ENCODE assay signal across 8 cellular contexts in genomic region chr10:74824184-74825032, GRCh38. TPM values are rescaled to one million over a fixed set of nuclear protein-coding genes. Genes with fewer than 3 reads are reported as not detected.
DNase-seq lines count a peak whose midpoint lies in the region; ATAC-seq and TF ChIP-seq lines count a peak whose summit lies in the region.

No MANE protein-coding gene starts in this region.

- TF ChIP-seq CTCF in GM12865 (IDR thresholded peaks at IDR 0.05; ENCODE audit: insufficient read depth, low read depth, low read length, missing control alignments) (no peak), choroid plexus epithelial cell (conservative IDR thresholded peaks at IDR 0.05; ENCODE audit: low read depth, low read length) (no peak), transverse colon (IDR thresholded peaks at IDR 0.05) (no peak)

- H3K4me3 Mint-ChIP-seq in T-helper 17 cell, result peak overlapping the region; percentile 96

- H3K4me1 Mint-ChIP-seq in T-helper 17 cell, result peaks cover 57% of the 10 kb centered on the region

- H3K27ac ChIP-seq in muscle layer of duodenum (ENCODE audit: low read length) (no peak overlapping the region), transverse colon (peak overlapping the region; percentile 87 to 99 (median 92))

- peak; percentile 66 for DNase-seq in GM12865 (ENCODE audit: low read depth)
- DNase-seq in T-helper 17 cell, result peak; percentile 12 to 17 (median 15)
- DNase-seq in choroid plexus epithelial cell (ENCODE audit: low read depth), result no peak
- DNase-seq in transverse colon, result peak; percentile 28
- DNase-seq in KBM-7, result no peak
- DNase-seq in NCI-H187 (lab: John Stamatoyannopoulos, UW), result no peak

- no peak for ATAC-seq in T-helper 17 cell
- ATAC-seq in GM21737 (IDR thresholded peaks at IDR 0.05; ENCODE audit: unreplicated experiment), result no peak

- H3K4me1 ChIP-seq in muscle layer of duodenum (ENCODE audit: control insufficient read depth in 1 of 2, insufficient read depth in 2 of 2, low read length in 2 of 2) (peaks cover 0 to 18% of the 10 kb centered on the region in 2 donors), transverse colon (peaks cover 11 to 43% (median 28%) of the 10 kb centered on the region in 4 donors)

- intact Hi-C loops in transverse colon (cut with DNase I; ENCODE audit: low total_unique reads), result loop anchor here (10.0 kb wide), 2 partner anchors 160 to 410 kb away; partner anchors contain the start of gene COMTD1

- H3K36me3 Mint-ChIP-seq in T-helper 17 cell (ENCODE audit: low read depth), result peaks cover 4% of the 10 kb centered on the region

- H3K9me3 ChIP-seq in T-helper 17 cell (ENCODE audit: control insufficient read depth, low read length, poor library complexity, severe bottlenecking) (no peaks in the 10 kb centered on the region), muscle layer of duodenum (ENCODE audit: control insufficient read depth in 1 of 2, low read length in 2 of 2) (no peaks in the 10 kb centered on the region), transverse colon (no peaks in the 10 kb centered on the region)

- H3K27me3 ChIP-seq in muscle layer of duodenum (ENCODE audit: low read depth, low read length) (no peaks in the 10 kb centered on the region), transverse colon (no peaks in the 10 kb centered on the region)

- peak overlapping the region; percentile 83 for H3K27ac Mint-ChIP-seq in T-helper 17 cell

- 19 to 31% methylated on average over 4 to 19 of the region's 26 CpGs for WGBS in transverse colon (ENCODE audit: low coverage in 1 of 2), 2 donors

- no peak for TF ChIP-seq POLR2A in transverse colon (IDR thresholded peaks at IDR 0.05)

- no peaks in the 10 kb centered on the region for H3K27me3 Mint-ChIP-seq in T-helper 17 cell

- peaks cover 0 to 3% of the 10 kb centered on the region in 2 donors for H3K36me3 ChIP-seq in muscle layer of duodenum (ENCODE audit: control insufficient read depth in 1 of 2, insufficient read depth in 2 of 2, low read length in 2 of 2)
- no peaks in the 10 kb centered on the region for H3K36me3 ChIP-seq in transverse colon

- in situ Hi-C loops in transverse colon (cut with MboI; ENCODE audit: low pct_ligation_motif_present in 1 of 4, low pct_unique_long_range_greater_than_20kb in 1 of 4, low sequenced_read_pairs in 3 of 4), result no loop called here
- in situ Hi-C loops in KBM-7 (cut with MboI; ENCODE audit: low pct_unique_long_range_greater_than_20kb, low sequenced_read_pairs), result no loop called here

- no peak for TF ChIP-seq EP300 in transverse colon (IDR thresholded peaks at IDR 0.05; ENCODE audit: low read depth)

- H3K4me3 ChIP-seq in GM12865 (ENCODE audit: low read depth, low read length) (peak overlapping the region; percentile 96), choroid plexus epithelial cell (ENCODE audit: low read depth, low read length) (peak overlapping the region; percentile 83), muscle layer of duodenum (ENCODE audit: low read depth in 1 of 2, low read length in 2 of 2) (peak overlapping the region; percentile 63 to 99), transverse colon (peak overlapping the region; percentile 65 to 93 (median 82))

RNA-seq across cellular contexts. Expression of gene KAT6B, which starts 2.0 kb away (rescaled TPM):
- total RNA-seq in T-helper 17 cell (10 to 100 TPM; 81.9 to 84.6 TPM), transverse colon (10 to 100 TPM; 27.3 to 67.0 (median 54.9) TPM)

Comparison
In these comparisons a context has a peak if more than half of its experiments do, and no peak if none do; other contexts are left out.
1. DNase-seq: peak in GM12865 (single experiment), T-helper 17 cell (3 of 3) and transverse colon (single experiment); none in choroid plexus epithelial cell (single experiment), KBM-7 (single experiment) and NCI-H187 (0 of 2).
2. Peak in every context shown above with its lines, with median percentiles within 50 percentile points of each other: H3K4me3 ChIP-seq.